ENCODE assay signal across 7 cellular contexts in genomic region chr6:26475823-26476729, GRCh38. TPM values are rescaled to one million over a fixed set of nuclear protein-coding genes. Genes with fewer than 3 reads are reported as not detected.
A peak's percentile ranks its signal among the peaks of the same experiment; 100 is the strongest.
DNase-seq lines count a peak whose midpoint lies in the region; TF ChIP-seq lines count a peak whose summit lies in the region.

No MANE protein-coding gene starts in this region.

- H2AFZ ChIP-seq in GM23248: peak overlapping the region; percentile 43

- in situ Hi-C loops in GM23248 (cut with MboI): no loop called here

- H3F3A ChIP-seq in GM23248 (ENCODE audit: insufficient read depth): peaks cover 46% of the 10 kb centered on the region

- no peaks in the 10 kb centered on the region for H3K27me3 ChIP-seq in GM23248 (replicated peaks; ENCODE audit: insufficient read depth)

- H3K4me3 ChIP-seq in GM23248 (no peak overlapping the region), epithelial cell of esophagus (ENCODE audit: low read length) (no peak overlapping the region), skin epidermis (no peak overlapping the region)

- H3K36me3 ChIP-seq in GM23248 (ENCODE audit: low read depth): no peaks in the 10 kb centered on the region

- H3K9ac ChIP-seq in GM23248: 0 out of 2 replicates have a peak overlapping the region, but pooled peaks have one; percentile 6

- TF ChIP-seq CTCF in epithelial cell of esophagus (IDR thresholded peaks at IDR 0.05; ENCODE audit: insufficient read depth, low read depth, low read length, missing control alignments): no peak

- DNase-seq in GM23248 (peak; percentile 53), RPMI7951 (ENCODE audit: low read depth) (peak; percentile 28), epithelial cell of esophagus (ENCODE audit: low read depth) (peak; percentile 40), amniotic stem cell (lab: John Stamatoyannopoulos, UW) (no peak), HuH-7.5 (ENCODE audit: low spot score) (no peak), GDM1 (lab: John Stamatoyannopoulos, UW) (no peak)

- H3K79me2 ChIP-seq in GM23248 (ENCODE audit: insufficient read depth): peaks cover 3% of the 10 kb centered on the region; the same call in 1 of the 2 replicates

- peak overlapping the region; percentile 14; the same call in 1 of the 2 replicates for H3K27ac ChIP-seq in GM23248
- peak overlapping the region in 13 of 21 experiments; percentile 5 to 95 (median 76) for H3K27ac ChIP-seq in skin epidermis

- H3K9me2 ChIP-seq in GM23248 (ENCODE audit: insufficient read depth): no peaks in the 10 kb centered on the region

- WGBS in GM23248 (ENCODE audit: low coverage in 1 of 2, low lambda C conversion rate in 2 of 2, missing lambda C conversion rate in 2 of 2), 2 experiments: 59 to 62% methylated on average over 7 of the region's 7 CpGs

- no peaks in the 10 kb centered on the region for H4K20me1 ChIP-seq in GM23248 (ENCODE audit: insufficient read depth)

- H3K4me2 ChIP-seq in GM23248 (ENCODE audit: unreplicated experiment): peak overlapping the region; percentile 100

- H3K4me1 ChIP-seq in GM23248 (ENCODE audit: insufficient read depth): peaks cover 26% of the 10 kb centered on the region

- no peaks in the 10 kb centered on the region for H3K9me3 ChIP-seq in GM23248 (ENCODE audit: low read depth)

RNA-seq across cellular contexts. Expression of gene BTN2A1, which starts 18.3 kb away (rescaled TPM):
- total RNA-seq in GM23248 (2014; rRNA removed; shearing (Covaris generic)): 9.1 and 15.0 TPM in 2 replicates
- polyA plus RNA-seq in GM23248 (2016; fragmentation: Nextera tagmentation; extraction: Ambion mirVana): 18.4 and 19.5 TPM in 2 replicates
- 12.3 and 15.0 TPM in 2 replicates for total RNA-seq in RPMI7951 (2014; rRNA removed; shearing (Covaris generic))

RNA-seq across cellular contexts. Expression of gene BTN1A1, which starts 24.0 kb away (rescaled TPM):
- 0.11 TPM in 1 of 2 replicates, not detected in the other for total RNA-seq in GM23248 (2014; rRNA removed; shearing (Covaris generic))
- not detected in 2 replicates for polyA plus RNA-seq in GM23248 (2016; fragmentation: Nextera tagmentation; extraction: Ambion mirVana)
- not detected in 2 replicates for total RNA-seq in RPMI7951 (2014; rRNA removed; shearing (Covaris generic))

RNA-seq across cellular contexts. Expression of gene BTN3A3, which starts 35.8 kb away (rescaled TPM):
- total RNA-seq in GM23248 (2014; rRNA removed; shearing (Covaris generic)): 7.2 and 18.8 TPM in 2 replicates
- 3.9 and 4.2 TPM in 2 replicates for polyA plus RNA-seq in GM23248 (2016; fragmentation: Nextera tagmentation; extraction: Ambion mirVana)
- 13.3 and 21.7 TPM in 2 replicates for total RNA-seq in RPMI7951 (2014; rRNA removed; shearing (Covaris generic))

Comparison
In these comparisons a context has a peak if more than half of its experiments do, and no peak if none do; other contexts are left out.
1. DNase-seq: peak in GM23248 (single experiment), RPMI7951 (single experiment) and epithelial cell of esophagus (single experiment); none in amniotic stem cell (single experiment), HuH-7.5 (single experiment) and GDM1 (single experiment).